Comparison of ENCODE assay signal across 9 cellular contexts in the genomic region with DNA sequence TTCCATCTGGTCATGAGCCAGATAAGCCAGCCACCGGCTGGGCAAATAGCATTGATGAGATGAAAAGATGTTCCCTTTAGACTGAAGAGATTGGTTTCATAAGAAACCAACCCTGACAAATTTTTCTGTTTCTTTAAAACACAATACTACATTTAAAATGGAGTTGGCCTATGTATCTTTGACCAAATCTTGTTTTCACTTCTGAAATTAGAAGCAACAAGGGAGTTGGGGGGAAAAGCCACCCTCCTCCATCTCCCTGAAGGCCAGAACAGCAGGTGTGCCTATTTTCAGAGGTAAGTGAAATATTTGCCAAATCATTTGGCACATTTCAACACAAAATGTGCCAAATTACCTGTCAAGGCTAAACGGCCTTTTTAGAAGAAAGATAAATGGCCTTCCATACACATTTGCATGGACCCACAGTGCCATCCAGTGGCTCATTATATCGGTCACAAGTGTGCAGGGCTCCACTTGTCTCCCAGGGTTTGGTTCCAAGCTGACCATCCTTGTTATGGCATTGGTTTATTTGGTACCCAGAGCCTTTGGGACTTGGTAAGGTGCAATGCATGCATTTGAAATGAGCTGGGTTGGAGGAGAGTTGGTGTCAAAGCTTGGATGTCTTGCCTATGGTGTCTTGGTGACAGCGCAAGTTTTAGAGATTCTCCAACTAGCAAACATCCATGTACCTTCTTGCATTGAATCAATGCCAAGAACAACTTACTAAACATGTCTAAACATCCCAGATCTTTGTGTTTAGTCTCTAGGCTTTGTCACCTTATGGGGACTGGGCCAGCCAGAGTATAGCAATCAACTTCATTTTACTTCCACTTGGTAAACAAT.
DNase-seq lines count a peak whose midpoint lies in the region; ATAC-seq, FAIRE-seq and TF ChIP-seq lines count a peak whose summit lies in the region.
"Had no signal": no experiment of that assay in that cellular context is flagged by ENCODE, and none has a peak within 500 bp of the region (broad histone marks: within the 10 kb centered on the region; RNA-seq: fewer than 3 reads in every experiment).

No MANE protein-coding gene starts in this region.

- DNase-seq in activated CD4-positive, alpha-beta T cell treated with anti-CD3 and anti-CD28 coated beads, Interleukin-2, amount 10 ng/mL, durations not matched to agents 7 days and 5 days: peak; percentile 15
- no peak for DNase-seq in activated CD4-positive, alpha-beta T cell treated with anti-CD3 and anti-CD28 coated beads, Interleukin-2, amount 50 U/mL, for 4 hours
- DNase-seq in NCI-H526 treated with DMSO at 0.1 percent for 48 hours (lab: John Stamatoyannopoulos, UW) (peak; percentile 4), cerebellar cortex (ENCODE audit: low spot score) (peak; percentile 87), HepG2 (ENCODE audit: low spot score) (peak; percentile 44), ureter (ENCODE audit: low spot score) (peak; percentile 47)

- no peak overlapping the region for H3K27ac Mint-ChIP-seq in activated CD4-positive, alpha-beta T cell treated with anti-CD3 and anti-CD28 coated beads, Interleukin-2, amount 10 ng/mL, durations not matched to agents 7 days and 5 days
- H3K27ac Mint-ChIP-seq in stimulated activated memory B cell treated with anti-CD40 and anti-IgM and Interleukin-4, amounts not matched to agents 10 μg/mL and 1 μg/mL and 100 μg/mL, for 72 hours: no peak overlapping the region
- H3K27ac Mint-ChIP-seq: activated naive CD4-positive, alpha-beta T cell treated with anti-CD3 and anti-CD28 coated beads, Interleukin-2, amount 50 U/mL, for 24 hours had no signal

- H3K4me1 ChIP-seq in HepG2 (ENCODE audit: insufficient read depth, low read length): no peaks in the 10 kb centered on the region

- H3K4me3 ChIP-seq in HepG2 (replicated peaks in 1 of 3; ENCODE audit: insufficient read depth in 1 of 3, low read depth in 2 of 3, low read length in 3 of 3): no peak overlapping the region

- no peak overlapping the region for H3K4me3 Mint-ChIP-seq in activated CD4-positive, alpha-beta T cell treated with anti-CD3 and anti-CD28 coated beads, Interleukin-2, amount 10 ng/mL, durations not matched to agents 7 days and 5 days
- no peak overlapping the region for H3K4me3 Mint-ChIP-seq in stimulated activated memory B cell treated with anti-CD40 and anti-IgM and Interleukin-4, amounts not matched to agents 10 μg/mL and 1 μg/mL and 100 μg/mL, for 72 hours
- H3K4me3 Mint-ChIP-seq: activated naive CD4-positive, alpha-beta T cell treated with anti-CD3 and anti-CD28 coated beads, Interleukin-2, amount 50 U/mL, for 24 hours had no signal

- peak; percentile 58 for ATAC-seq in HG03354 (IDR thresholded peaks at IDR 0.05; ENCODE audit: poor library complexity, severe bottlenecking, unreplicated experiment)
- ATAC-seq in HepG2: peak; percentile 87
- no peak for ATAC-seq in stimulated activated memory B cell treated with anti-CD40 and anti-IgM and Interleukin-4, amounts not matched to agents 10 μg/mL and 1 μg/mL and 100 μg/mL, for 72 hours

- H3K79me2 ChIP-seq in HepG2 (ENCODE audit: insufficient read depth, low read length): no peaks in the 10 kb centered on the region

- H3K27me3 ChIP-seq in HepG2 (ENCODE audit: control insufficient read depth in 1 of 2, insufficient read depth in 2 of 2, low read length in 2 of 2): no peaks in the 10 kb centered on the region

- no peak overlapping the region for H3K4me2 ChIP-seq in HepG2 (ENCODE audit: low read depth, low read length)

- no TSS peak for BruUV-seq in HepG2 (replicated peaks; lab: Mats Ljungman, UMichigan)

- WGBS in HepG2 (ENCODE audit: low lambda C conversion rate): 24% methylated on average over 4 of the region's 4 CpGs

- peak; percentile 69 for TF ChIP-seq RAD21 in HepG2 (CRISPR knock-in tag; IDR thresholded peaks at IDR 0.05)

- no peak overlapping the region for H2AFZ ChIP-seq in HepG2 (ENCODE audit: low read length)

- no peaks in the 10 kb centered on the region for H3K36me3 Mint-ChIP-seq in activated CD4-positive, alpha-beta T cell treated with anti-CD3 and anti-CD28 coated beads, Interleukin-2, amount 10 ng/mL, durations not matched to agents 7 days and 5 days (ENCODE audit: low read depth)
- no peaks in the 10 kb centered on the region for H3K36me3 Mint-ChIP-seq in stimulated activated memory B cell treated with anti-CD40 and anti-IgM and Interleukin-4, amounts not matched to agents 10 μg/mL and 1 μg/mL and 100 μg/mL, for 72 hours
- H3K36me3 Mint-ChIP-seq: activated naive CD4-positive, alpha-beta T cell treated with anti-CD3 and anti-CD28 coated beads, Interleukin-2, amount 50 U/mL, for 24 hours had no signal

- H3K9me3 ChIP-seq in HepG2 (ENCODE audit: low read length): no peaks in the 10 kb centered on the region

- H4K20me1 ChIP-seq in HepG2 (ENCODE audit: insufficient read depth, low read length): no peaks in the 10 kb centered on the region; the same call in 1 of the 2 replicates

- TF ChIP-seq CTCF in HepG2 (CRISPR knock-in tag; IDR thresholded peaks at IDR 0.05): peak; percentile 72

- peaks cover 2% of the 10 kb centered on the region for H3K27me3 Mint-ChIP-seq in activated CD4-positive, alpha-beta T cell treated with anti-CD3 and anti-CD28 coated beads, Interleukin-2, amount 10 ng/mL, durations not matched to agents 7 days and 5 days
- H3K27me3 Mint-ChIP-seq in stimulated activated memory B cell treated with anti-CD40 and anti-IgM and Interleukin-4, amounts not matched to agents 10 μg/mL and 1 μg/mL and 100 μg/mL, for 72 hours: no peaks in the 10 kb centered on the region

- peak; percentile 61 for FAIRE-seq in HepG2 (lab: Jason Lieb, UNC)

- intact Hi-C loops in HepG2 (cut with micrococcal nuclease; ENCODE audit: unreplicated experiment): loop anchor here (5.0 to 10.0 kb wide), 5 partner anchors 167 to 1259 kb away; no protein-coding TSS in a partner anchor

- no peaks in the 10 kb centered on the region for H3K4me1 Mint-ChIP-seq in activated CD4-positive, alpha-beta T cell treated with anti-CD3 and anti-CD28 coated beads, Interleukin-2, amount 10 ng/mL, durations not matched to agents 7 days and 5 days
- no peaks in the 10 kb centered on the region for H3K4me1 Mint-ChIP-seq in stimulated activated memory B cell treated with anti-CD40 and anti-IgM and Interleukin-4, amounts not matched to agents 10 μg/mL and 1 μg/mL and 100 μg/mL, for 72 hours
- H3K4me1 Mint-ChIP-seq: activated naive CD4-positive, alpha-beta T cell treated with anti-CD3 and anti-CD28 coated beads, Interleukin-2, amount 50 U/mL, for 24 hours had no signal

- CTCF ChIA-PET in activated CD4-positive, alpha-beta T cell treated with anti-CD3 and anti-CD28 coated beads, Interleukin-2, amount 10 ng/mL, durations not matched to agents 7 days and 5 days (lab: Charles Lee): interaction anchor here (0.7 to 1.4 kb wide), 2 partner anchors 17 to 140 kb away, joined by 3 read pairs; no protein-coding TSS in a partner anchor
- CTCF ChIA-PET in HepG2 (lab: Yijun Ruan, JAX; ENCODE audit: low intra/inter-chr PET ratio, low total read pairs): interaction anchor here (1.1 kb wide), 1 partner anchor 975 kb away, joined by 3 read pairs; no protein-coding TSS in a partner anchor

- H3K9ac ChIP-seq in HepG2 (ENCODE audit: insufficient read depth, low read depth, low read length): no peak overlapping the region

- H3K36me3 ChIP-seq in HepG2 (replicated peaks in 1 of 2; ENCODE audit: control insufficient read depth in 1 of 2, insufficient read depth in 2 of 2, low read length in 2 of 2): no peaks in the 10 kb centered on the region

- TF ChIP-seq EP300 in HepG2 (IDR thresholded peaks at IDR 0.05; ENCODE audit: low read depth in 2 of 2, low read length in 2 of 2) (no peak), HepG2 (CRISPR knock-in tag; IDR thresholded peaks at IDR 0.05; ENCODE audit: borderline replicate concordance) (no peak)

- TF ChIP-seq POLR2A in HepG2 (IDR thresholded peaks at IDR 0.05; ENCODE audit: insufficient read depth in 1 of 2, low read depth in 2 of 2, low read length in 2 of 2): no peak

- H3K27ac ChIP-seq in HepG2 (ENCODE audit: extremely low read length, insufficient read depth, low read length): no peak overlapping the region

- in situ Hi-C loops in HepG2 (cut with HindIII; ENCODE audit: extremely low pct_ligation_motif_present, low pct_unique_long_range_greater_than_20kb): loop anchor here (25.0 kb wide), 1 partner anchor 972 kb away; no protein-coding TSS in a partner anchor

- no peaks in the 10 kb centered on the region for H3K9me3 Mint-ChIP-seq in activated CD4-positive, alpha-beta T cell treated with anti-CD3 and anti-CD28 coated beads, Interleukin-2, amount 10 ng/mL, durations not matched to agents 7 days and 5 days
- H3K9me3 Mint-ChIP-seq in stimulated activated memory B cell treated with anti-CD40 and anti-IgM and Interleukin-4, amounts not matched to agents 10 μg/mL and 1 μg/mL and 100 μg/mL, for 72 hours: no peaks in the 10 kb centered on the region

- POLR2A ChIA-PET in activated CD4-positive, alpha-beta T cell treated with anti-CD3 and anti-CD28 coated beads, Interleukin-2, amount 10 ng/mL, durations not matched to agents 7 days and 5 days (lab: Charles Lee): no interaction called here
- POLR2A ChIA-PET in HepG2 (lab: Yijun Ruan, JAX): no interaction called here

TF ChIP-seq in HepG2, 621 proteins besides CTCF, POLR2A, EP300 and RAD21:
- TF ChIP-seq HNF4A (CRISPR knock-in tag; IDR thresholded peaks at IDR 0.05) (no peak), STAG1 (CRISPR knock-in tag; IDR thresholded peaks at IDR 0.05) (peak; percentile 84), MIXL1 (CRISPR knock-in tag; IDR thresholded peaks at IDR 0.05) (peak; percentile 63; the same call in 1 of the 2 replicates), SRSF9 (IDR thresholded peaks at IDR 0.05; ENCODE audit: borderline replicate concordance, insufficient read depth, low read depth, low read length, poor library complexity, severe bottlenecking) (no peak), ZNF782 (CRISPR knock-in tag; IDR thresholded peaks at IDR 0.05; ENCODE audit: borderline replicate concordance) (no peak), ZNF468 (CRISPR knock-in tag; IDR thresholded peaks at IDR 0.05) (no peak), RFX3 (CRISPR knock-in tag; IDR thresholded peaks at IDR 0.05) (no peak), HOXA5 (CRISPR knock-in tag; IDR thresholded peaks at IDR 0.05) (peak; percentile 89), SMC3 (IDR thresholded peaks at IDR 0.05; ENCODE audit: low read length) (peak; percentile 53; the same call in 1 of the 2 replicates)

Comparison
In these comparisons a context has a peak if more than half of its experiments do, and no peak if none do; other contexts are left out.
1. DNase-seq: peak in activated CD4-positive, alpha-beta T cell treated with anti-CD3 and anti-CD28 coated beads, Interleukin-2, amount 10 ng/mL, durations not matched to agents 7 days and 5 days (single experiment), NCI-H526 treated with DMSO at 0.1 percent for 48 hours (single experiment), cerebellar cortex (single experiment), HepG2 (single experiment) and ureter (single experiment); none in activated CD4-positive, alpha-beta T cell treated with anti-CD3 and anti-CD28 coated beads, Interleukin-2, amount 50 U/mL, for 4 hours (0 of 2).